38 cellular contexts compared by ENCODE assay signal in the genomic region with DNA sequence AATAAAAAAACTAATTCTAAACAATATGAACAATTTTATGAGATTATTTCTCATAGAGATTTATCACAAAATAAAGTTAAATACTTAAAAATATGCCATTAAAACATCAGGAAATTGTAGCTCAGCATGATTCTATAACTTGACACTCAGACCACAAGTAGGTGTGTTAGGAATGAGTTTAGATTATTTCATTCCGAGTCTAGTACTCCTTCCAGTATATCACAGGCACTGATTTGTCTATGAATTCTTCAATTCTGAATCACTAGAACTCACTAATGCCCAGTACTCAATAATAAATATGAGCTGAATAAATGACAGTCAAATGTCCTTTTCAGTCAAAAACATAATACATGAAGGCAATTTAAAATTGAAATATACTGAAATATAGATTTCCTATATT.
"Had no signal": no experiment of that assay in that cellular context is flagged by ENCODE, and none has a peak within 500 bp of the region (broad histone marks: within the 10 kb centered on the region; RNA-seq: fewer than 3 reads in every experiment).

No MANE protein-coding gene starts in this region.

- H3K27me3 ChIP-seq: adrenal gland, body of pancreas, cardiac muscle cell, dorsolateral prefrontal cortex, esophagus muscularis mucosa, gastroesophageal sphincter, heart right ventricle had no signal

- H3K9me3 ChIP-seq: adrenal gland, body of pancreas, esophagus muscularis mucosa, gastroesophageal sphincter, heart right ventricle had no signal

- DNase-seq: activated B cell treated with CpG ODN at 0.5 μM for 24 hours; activated CD4-positive, alpha-beta T cell treated with anti-CD3 and anti-CD28 coated beads for 48 hours; activated CD4-positive, alpha-beta T cell treated with anti-CD3 and anti-CD28 coated beads, Interleukin-2, amount 50 U/mL, for 1 hour; activated CD4-positive, alpha-beta T cell treated with anti-CD3 and anti-CD28 coated beads, Interleukin-2, amount 50 U/mL, for 48 hours; activated CD8-positive, alpha-beta memory T cell treated with anti-CD3 and anti-CD28 coated beads, Interleukin-2, amount 10 ng/mL, durations not matched to agents 7 days and 5 days; activated CD8-positive, alpha-beta memory T cell treated with anti-CD3 and anti-CD28 coated beads, Interleukin-2, amount 50 U/mL, for 4 hours; activated CD8-positive, alpha-beta T cell treated with anti-CD3 and anti-CD28 coated beads, Interleukin-2, amount 10 ng/mL, durations not matched to agents 7 days and 5 days; activated effector memory CD4-positive, alpha-beta T cell treated with anti-CD3 and anti-CD28 coated beads, Interleukin-2, amount 50 U/mL, for 16 hours; activated naive CD4-positive, alpha-beta T cell treated with anti-CD3 and anti-CD28 coated beads for 36 hours; activated naive CD8-positive, alpha-beta T cell treated with anti-CD3 and anti-CD28 coated beads for 36 hours; activated naive CD8-positive, alpha-beta T cell treated with anti-CD3 and anti-CD28 coated beads, Interleukin-2, amount 50 U/mL, for 24 hours; activated T-cell treated with anti-CD3 and anti-CD28 coated beads, Interleukin-2, amount 50 U/mL, for 1 hour; activated T-cell treated with anti-CD3 and anti-CD28 coated beads, Interleukin-2, amount 50 U/mL, for 48 hours; adrenal gland; amygdala; aorta; body of pancreas; central memory CD4-positive, alpha-beta T cell; cerebellar nuclear complex; dorsolateral prefrontal cortex; effector memory CD4-positive, alpha-beta T cell; endodermal cell; erythroblast; foreskin melanocyte; heart right ventricle; T-helper 1 cell; T-helper 17 cell; T1000; WERI-Rb-1 had no signal

- H3K4me1 ChIP-seq: adrenal gland, body of pancreas, esophagus muscularis mucosa, gastroesophageal sphincter had no signal

- H3K4me3 ChIP-seq: adrenal gland, body of pancreas, cardiac muscle cell, coronary artery, dorsolateral prefrontal cortex, esophagus muscularis mucosa, gastroesophageal sphincter, heart right ventricle had no signal

- H3K4me1 Mint-ChIP-seq: activated naive CD4-positive, alpha-beta T cell treated with anti-CD3 and anti-CD28 coated beads, Interleukin-2, amount 50 U/mL, for 24 hours; activated naive CD8-positive, alpha-beta T cell treated with anti-CD3 and anti-CD28 coated beads for 36 hours; endodermal cell; T-helper 17 cell had no signal

- H3K4me3 Mint-ChIP-seq: activated B cell treated with CpG ODN at 0.5 μM for 24 hours; activated CD8-positive, alpha-beta memory T cell treated with anti-CD3 and anti-CD28 coated beads, Interleukin-2, amount 10 ng/mL, durations not matched to agents 7 days and 5 days; activated CD8-positive, alpha-beta T cell treated with anti-CD3 and anti-CD28 coated beads, Interleukin-2, amount 10 ng/mL, durations not matched to agents 7 days and 5 days; activated naive CD4-positive, alpha-beta T cell treated with anti-CD3 and anti-CD28 coated beads for 36 hours; activated naive CD4-positive, alpha-beta T cell treated with anti-CD3 and anti-CD28 coated beads, Interleukin-2, amount 50 U/mL, for 24 hours; activated naive CD8-positive, alpha-beta T cell treated with anti-CD3 and anti-CD28 coated beads for 36 hours; activated naive CD8-positive, alpha-beta T cell treated with anti-CD3 and anti-CD28 coated beads, Interleukin-2, amount 50 U/mL, for 24 hours; activated T-helper 1 cell treated with anti-CD3 and anti-CD28 coated beads, Interleukin-12 subunit alpha, Interleukin-12 subunit beta, Interleukin-2, Interleukin-4 antibody, amounts not matched to agents 30 ng/mL and 10 ng/mL and 1 ng/mL, durations not matched to agents 14 hours and 24 hours and 36 hours; dendritic cell treated with granulocyte-macrophage colony-stimulating factor and Interleukin-4, amounts not matched to agents 40 ng/mL and 50 ng/mL, for 4 days; endodermal cell; T-helper 17 cell; T-helper 2 cell treated with Interferon-gamma antibody and Interleukin-4, amounts not matched to agents 5 μg/mL and 100 μg/mL, for 36 hours had no signal

- H3K27me3 Mint-ChIP-seq: activated B cell treated with CpG ODN at 0.5 μM for 24 hours; activated CD8-positive, alpha-beta memory T cell treated with anti-CD3 and anti-CD28 coated beads, Interleukin-2, amount 10 ng/mL, durations not matched to agents 7 days and 5 days; activated naive CD4-positive, alpha-beta T cell treated with anti-CD3 and anti-CD28 coated beads, Interleukin-2, amount 50 U/mL, for 24 hours; activated naive CD8-positive, alpha-beta T cell treated with anti-CD3 and anti-CD28 coated beads for 36 hours; activated naive CD8-positive, alpha-beta T cell treated with anti-CD3 and anti-CD28 coated beads, Interleukin-2, amount 50 U/mL, for 24 hours; dendritic cell treated with granulocyte-macrophage colony-stimulating factor and Interleukin-4, amounts not matched to agents 40 ng/mL and 50 ng/mL, for 4 days; T-helper 17 cell had no signal

- H3K27ac ChIP-seq: adrenal gland, body of pancreas, cardiac muscle cell, coronary artery, dorsolateral prefrontal cortex, esophagus muscularis mucosa, gastroesophageal sphincter, heart right ventricle, WERI-Rb-1 had no signal

- H3K27ac Mint-ChIP-seq: activated B cell treated with CpG ODN at 0.5 μM for 24 hours; activated CD8-positive, alpha-beta memory T cell treated with anti-CD3 and anti-CD28 coated beads, Interleukin-2, amount 10 ng/mL, durations not matched to agents 7 days and 5 days; activated CD8-positive, alpha-beta T cell treated with anti-CD3 and anti-CD28 coated beads, Interleukin-2, amount 10 ng/mL, durations not matched to agents 7 days and 5 days; activated naive CD4-positive, alpha-beta T cell treated with anti-CD3 and anti-CD28 coated beads for 36 hours; activated naive CD4-positive, alpha-beta T cell treated with anti-CD3 and anti-CD28 coated beads, Interleukin-2, amount 50 U/mL, for 24 hours; activated naive CD8-positive, alpha-beta T cell treated with anti-CD3 and anti-CD28 coated beads for 36 hours; activated naive CD8-positive, alpha-beta T cell treated with anti-CD3 and anti-CD28 coated beads, Interleukin-2, amount 50 U/mL, for 24 hours; activated T-helper 1 cell treated with anti-CD3 and anti-CD28 coated beads, Interleukin-12 subunit alpha, Interleukin-12 subunit beta, Interleukin-2, Interleukin-4 antibody, amounts not matched to agents 30 ng/mL and 10 ng/mL and 1 ng/mL, durations not matched to agents 14 hours and 24 hours and 36 hours; activated T-helper 2 cell treated with anti-CD3 and anti-CD28 coated beads, Interferon-gamma antibody, Interleukin-2, Interleukin-4, amounts not matched to agents 10 μg/mL and 5 μg/mL and 100 μg/mL, durations not matched to agents 14 hours and 24 hours and 36 hours; dendritic cell treated with granulocyte-macrophage colony-stimulating factor and Interleukin-4, amounts not matched to agents 40 ng/mL and 50 ng/mL, for 4 days; endodermal cell; T-helper 2 cell treated with Interferon-gamma antibody and Interleukin-4, amounts not matched to agents 5 μg/mL and 100 μg/mL, for 36 hours had no signal

- H3K9me3 Mint-ChIP-seq: activated B cell treated with CpG ODN at 0.5 μM for 24 hours; activated naive CD4-positive, alpha-beta T cell treated with anti-CD3 and anti-CD28 coated beads for 36 hours; activated naive CD4-positive, alpha-beta T cell treated with anti-CD3 and anti-CD28 coated beads, Interleukin-2, amount 50 U/mL, for 24 hours; activated naive CD8-positive, alpha-beta T cell treated with anti-CD3 and anti-CD28 coated beads for 36 hours; activated naive CD8-positive, alpha-beta T cell treated with anti-CD3 and anti-CD28 coated beads, Interleukin-2, amount 50 U/mL, for 24 hours; activated T-helper 1 cell treated with anti-CD3 and anti-CD28 coated beads, Interleukin-12 subunit alpha, Interleukin-12 subunit beta, Interleukin-2, Interleukin-4 antibody, amounts not matched to agents 30 ng/mL and 10 ng/mL and 1 ng/mL, durations not matched to agents 14 hours and 24 hours and 36 hours; activated T-helper 2 cell treated with anti-CD3 and anti-CD28 coated beads, Interferon-gamma antibody, Interleukin-2, Interleukin-4, amounts not matched to agents 10 μg/mL and 5 μg/mL and 100 μg/mL, durations not matched to agents 14 hours and 24 hours and 36 hours; endodermal cell; T-helper 2 cell treated with Interferon-gamma antibody and Interleukin-4, amounts not matched to agents 5 μg/mL and 100 μg/mL, for 36 hours had no signal
